20 cellular contexts compared by ENCODE assay signal in genomic region chr20:14049111-14049510, GRCh38. TPM values are rescaled to one million over a fixed set of nuclear protein-coding genes. Genes with fewer than 3 reads are reported as not detected.
DNase-seq lines count a peak whose midpoint lies in the region; ATAC-seq, FAIRE-seq and TF ChIP-seq lines count a peak whose summit lies in the region.
"Had no signal": no experiment of that assay in that cellular context is flagged by ENCODE, and none has a peak within 500 bp of the region (broad histone marks: within the 10 kb centered on the region; RNA-seq: fewer than 3 reads in every experiment).

No MANE protein-coding gene starts in this region.

- no peak for TF ChIP-seq RAD21 in GM12878 (IDR thresholded peaks at IDR 0.05; ENCODE audit: insufficient read depth, low read depth, low read length)

- no peak overlapping the region for H2AFZ ChIP-seq in GM12878 (ENCODE audit: control insufficient read depth, low read depth, low read length)

- no peak for TF ChIP-seq CTCF in GM12878 (IDR thresholded peaks at IDR 0.05 in 2 of 3, conservative IDR thresholded peaks at IDR 0.05 in 1 of 3; ENCODE audit: control insufficient read depth in 2 of 3, extremely low read depth in 1 of 3, insufficient read depth in 1 of 3, low read depth in 3 of 3, low read length in 3 of 3)
- no peak for TF ChIP-seq CTCF in WTC11 (IDR thresholded peaks at IDR 0.05)
- TF ChIP-seq CTCF in suprapubic skin (IDR thresholded peaks at IDR 0.05) = no peak
- TF ChIP-seq CTCF in CD4-positive, alpha-beta T cell (IDR thresholded peaks at IDR 0.05) = no peak

- TF ChIP-seq EP300 in GM12878 (IDR thresholded peaks at IDR 0.05; ENCODE audit: borderline replicate concordance in 1 of 2, control insufficient read depth in 1 of 2, low read depth in 2 of 2, low read length in 2 of 2) (no peak), suprapubic skin (IDR thresholded peaks at IDR 0.05) (no peak)

- POLR2A ChIA-PET in GM12878 (lab: Charles Lee) = interaction anchor here (0.6 kb wide), 1 partner anchor 74 kb away, joined by 3 read pairs; no protein-coding TSS in a partner anchor
- POLR2A ChIA-PET in WTC11 (lab: Charles Lee) = interaction anchor here (0.7 kb wide), 1 partner anchor 201 kb away, joined by 7 read pairs; no protein-coding TSS in a partner anchor
- POLR2A ChIA-PET in CD4-positive, alpha-beta T cell (lab: Charles Lee) = no interaction called here

- peaks cover 1% of the 10 kb centered on the region for H3K9me3 Mint-ChIP-seq in WTC11
- H3K9me3 Mint-ChIP-seq in CD4-positive, alpha-beta T cell = no peaks in the 10 kb centered on the region
- H3K9me3 Mint-ChIP-seq: activated CD4-positive, alpha-beta memory T cell treated with anti-CD3 and anti-CD28 coated beads, Interleukin-2, amount 10 ng/mL, durations not matched to agents 7 days and 5 days had no signal

- H3K79me2 ChIP-seq in GM12878 (ENCODE audit: control insufficient read depth, insufficient read depth, low read length) = no peaks in the 10 kb centered on the region

- H3K4me3 Mint-ChIP-seq in WTC11 = no peak overlapping the region
- H3K4me3 Mint-ChIP-seq in CD4-positive, alpha-beta T cell = no peak overlapping the region
- H3K4me3 Mint-ChIP-seq: activated CD4-positive, alpha-beta memory T cell treated with anti-CD3 and anti-CD28 coated beads, Interleukin-2, amount 10 ng/mL, durations not matched to agents 7 days and 5 days; CD4-positive, CD25-positive, alpha-beta regulatory T cell had no signal

- DNase-seq in GM12878 (ENCODE audit: low read depth, low spot score) (no peak), WTC11 (ENCODE audit: low spot score) (no peak), suprapubic skin (ENCODE audit: low spot score in 2 of 2) (no peak)
- no peak for DNase-seq in activated T-cell treated with anti-CD3 and anti-CD28 coated beads, Interleukin-2, amount 50 U/mL, for 1 hour
- no peak for DNase-seq in CD4-positive, alpha-beta T cell
- DNase-seq: activated CD4-positive, alpha-beta memory T cell treated with anti-CD3 and anti-CD28 coated beads, Interleukin-2, amount 10 ng/mL, durations not matched to agents 7 days and 5 days; activated naive CD4-positive, alpha-beta T cell; CD4-positive, CD25-positive, alpha-beta regulatory T cell; foreskin fibroblast; KG1; midbrain; NCI-H1694; NCI-H524 treated with DMSO at 0.1 percent for 48 hours; spleen; T-helper 9 cell had no signal

- peak; percentile 66 for FAIRE-seq in GM12878 (lab: Jason Lieb, UNC)

- H3K9me3 ChIP-seq in GM12878 (replicated peaks; ENCODE audit: control insufficient read depth, insufficient read depth, low read length) (no peaks in the 10 kb centered on the region), suprapubic skin (no peaks in the 10 kb centered on the region)
- H3K9me3 ChIP-seq in CD4-positive, alpha-beta T cell (ENCODE audit: control insufficient read depth, low read length) = no peaks in the 10 kb centered on the region
- H3K9me3 ChIP-seq: spleen, thoracic aorta had no signal

- RAD21 ChIA-PET in GM12878 (lab: Charles Lee; ENCODE audit: unreplicated experiment) = no interaction called here

- H3K27ac Mint-ChIP-seq in WTC11 = no peak overlapping the region
- no peak overlapping the region for H3K27ac Mint-ChIP-seq in CD4-positive, alpha-beta T cell
- H3K27ac Mint-ChIP-seq: activated CD4-positive, alpha-beta memory T cell treated with anti-CD3 and anti-CD28 coated beads, Interleukin-2, amount 10 ng/mL, durations not matched to agents 7 days and 5 days; CD4-positive, CD25-positive, alpha-beta regulatory T cell had no signal

- H3K27me3 ChIP-seq in GM12878 (replicated peaks in 1 of 2; ENCODE audit: control insufficient read depth in 2 of 2, insufficient read depth in 2 of 2, low read length in 1 of 2) (no peaks in the 10 kb centered on the region), suprapubic skin (no peaks in the 10 kb centered on the region)
- H3K27me3 ChIP-seq in CD4-positive, alpha-beta T cell (ENCODE audit: control insufficient read depth, insufficient read depth, low read length) = no peaks in the 10 kb centered on the region
- H3K27me3 ChIP-seq: spleen had no signal

- H3K9ac ChIP-seq in GM12878 (ENCODE audit: control insufficient read depth, insufficient read depth, low read length) = no peak overlapping the region

- 70% methylated on average over 4 of the region's 4 CpGs for WGBS in GM12878 (ENCODE audit: insufficient coverage, insufficient replicate concordance, low lambda C conversion rate, missing lambda C conversion rate)
- WGBS in suprapubic skin = 79% methylated on average over 4 of the region's 4 CpGs

- intact Hi-C loops in GM12878 (cut with micrococcal nuclease; ENCODE audit: unreplicated experiment) = no loop called here
- intact Hi-C loops in CD4-positive, alpha-beta T cell (cut with DNase I, micrococcal nuclease) = no loop called here

- TF ChIP-seq POLR2A in GM12878 (IDR thresholded peaks at IDR 0.05; ENCODE audit: low read depth, low read length) = no peak
- no peak for TF ChIP-seq POLR2A in suprapubic skin (IDR thresholded peaks at IDR 0.05)

- CTCF ChIA-PET in GM12878 (lab: Yijun Ruan, JAX) (interaction anchor here (0.6 to 1.4 kb wide), 2 partner anchors 229 to 230 kb away, joined by 4 to 6 read pairs; no protein-coding TSS in a partner anchor), WTC11 (lab: Charles Lee) (no interaction called here)
- CTCF ChIA-PET in CD4-positive, alpha-beta T cell (lab: Charles Lee) = no interaction called here

- H3K4me1 ChIP-seq in GM12878 (ENCODE audit: control insufficient read depth, insufficient read depth, low read length) = no peaks in the 10 kb centered on the region
- no peaks in the 10 kb centered on the region for H3K4me1 ChIP-seq in suprapubic skin
- H3K4me1 ChIP-seq: spleen had no signal

- SMC1A ChIA-PET in GM12878 (lab: Charles Lee; ENCODE audit: uncharacterized antibody, unreplicated experiment) = interaction anchor here (0.8 kb wide), 1 partner anchor 229 kb away, joined by 5 read pairs; no protein-coding TSS in a partner anchor

- no peak overlapping the region for H3K4me2 ChIP-seq in GM12878 (ENCODE audit: control insufficient read depth, insufficient read depth)

- H3K36me3 Mint-ChIP-seq in WTC11 = peaks cover 1% of the 10 kb centered on the region
- no peaks in the 10 kb centered on the region for H3K36me3 Mint-ChIP-seq in CD4-positive, alpha-beta T cell (ENCODE audit: low read depth)
- H3K36me3 Mint-ChIP-seq: CD4-positive, CD25-positive, alpha-beta regulatory T cell had no signal

- no peaks in the 10 kb centered on the region for H3K36me3 ChIP-seq in GM12878 (ENCODE audit: control insufficient read depth in 2 of 2, insufficient read depth in 2 of 2, low read length in 1 of 2)
- no peaks in the 10 kb centered on the region for H3K36me3 ChIP-seq in suprapubic skin
- H3K36me3 ChIP-seq: spleen, thoracic aorta had no signal

- no TSS peak for BruUV-seq in GM12878 (replicated peaks; lab: Mats Ljungman, UMichigan)

- ATAC-seq in GM18909 (IDR thresholded peaks at IDR 0.05; ENCODE audit: poor library complexity, unreplicated experiment) = peak; percentile 74
- ATAC-seq in GM21717 (IDR thresholded peaks at IDR 0.05; ENCODE audit: unreplicated experiment) = peak; percentile 91
- peak; percentile 71 for ATAC-seq in HG03097 (IDR thresholded peaks at IDR 0.05; ENCODE audit: low FRiP score, unreplicated experiment)
- peak; percentile 85 for ATAC-seq in GM12878
- no peak for ATAC-seq in WTC11
- ATAC-seq in CD4-positive, alpha-beta T cell (ENCODE audit: poor library complexity) = no peak

- no peaks in the 10 kb centered on the region for H4K20me1 ChIP-seq in GM12878 (ENCODE audit: control insufficient read depth, insufficient read depth)

- H3K4me1 Mint-ChIP-seq in WTC11 = peaks cover 5% of the 10 kb centered on the region
- no peaks in the 10 kb centered on the region for H3K4me1 Mint-ChIP-seq in CD4-positive, alpha-beta T cell (ENCODE audit: low read depth)
- H3K4me1 Mint-ChIP-seq: activated CD4-positive, alpha-beta memory T cell treated with anti-CD3 and anti-CD28 coated beads, Interleukin-2, amount 10 ng/mL, durations not matched to agents 7 days and 5 days; CD4-positive, CD25-positive, alpha-beta regulatory T cell had no signal

- H3K27ac ChIP-seq in GM12878 (ENCODE audit: control insufficient read depth, insufficient read depth) (no peak overlapping the region), suprapubic skin (no peak overlapping the region)
- no peak overlapping the region for H3K27ac ChIP-seq in CD4-positive, alpha-beta T cell (ENCODE audit: low read depth, low read length)
- H3K27ac ChIP-seq: spleen, thoracic aorta had no signal

- H3K4me3 ChIP-seq in GM12878 (no peak overlapping the region), suprapubic skin (no peak overlapping the region)
- H3K4me3 ChIP-seq: spleen, thoracic aorta had no signal

- in situ Hi-C loops in GM12878 (cut with MboI) = no loop called here

- H3K27me3 Mint-ChIP-seq in WTC11 (ENCODE audit: low read depth) = no peaks in the 10 kb centered on the region
- H3K27me3 Mint-ChIP-seq in CD4-positive, alpha-beta T cell = no peaks in the 10 kb centered on the region
- H3K27me3 Mint-ChIP-seq: CD4-positive, CD25-positive, alpha-beta regulatory T cell had no signal

RNA-seq across cellular contexts. Expression of gene MACROD2, which starts 53.8 kb away (rescaled TPM):
- 0.65 and 1.4 TPM in 2 replicates for total RNA-seq in GM12878 (2013; cell fraction: nucleolus; rRNA removed)
- total RNA-seq in GM12878 (2014; rRNA removed) = 1.0 and 1.1 TPM in 2 replicates
- 3.5 and 3.8 TPM in 2 replicates for total RNA-seq in GM12878 (2014; rRNA removed; fragmentation: Illumina TruSeq; extraction: Trizol)
- total RNA-seq in GM12878 (2021) = 2.9 TPM in 2 replicates
- 3.7 TPM for polyA plus RNA-seq in GM12878 (2011; ENCODE audit: low read depth)
- polyA plus RNA-seq in GM12878 (2011; rRNA removed) = 21.5 and 43.1 TPM in 2 replicates
- polyA plus RNA-seq in GM12878 (2011; cell fraction: cytosol; rRNA removed) = 7.2 and 8.8 TPM in 2 replicates
- polyA plus RNA-seq in GM12878 (2011; cell fraction: nucleus; rRNA removed) = 4.3 and 6.3 TPM in 2 replicates
- polyA plus RNA-seq in GM12878 (2012) = 6.2 and 8.6 TPM in 2 replicates
- 4.3 and 5.1 TPM in 2 replicates for polyA plus RNA-seq in GM12878 (2014; fragmentation: Illumina TruSeq; extraction: Trizol)
- 1 to 10 TPM; 1.4 to 1.8 TPM for polyA plus RNA-seq in GM12878 (2014; fragmentation: Nextera tagmentation; extraction: Ambion mirVana)
- 2.2 and 2.3 TPM in 2 replicates for polyA plus RNA-seq in GM12878 (2014; rRNA removed)
- 1 to 10 TPM; 1.7 to 2.2 TPM for polyA plus RNA-seq in GM12878 (2016; fragmentation: Nextera tagmentation; extraction: Ambion mirVana)
- polyA minus RNA-seq in GM12878 (2011; rRNA and poly(A)+ RNA removed) = 10.5 and 11.0 TPM in 2 replicates
- polyA minus RNA-seq in GM12878 (2011; cell fraction: cytosol; rRNA and poly(A)+ RNA removed) = 5.0 and 6.7 TPM in 2 replicates
- 4.4 and 7.5 TPM in 2 replicates for polyA minus RNA-seq in GM12878 (2011; cell fraction: nucleus; rRNA and poly(A)+ RNA removed)
- 3.0 to 4.1 TPM (median 3.5 TPM) in 3 replicates for total RNA-seq in WTC11 (2021)
- 10 to 100 TPM; 12.6 to 60.3 (median 18.9) TPM for total RNA-seq in suprapubic skin
- not detected for total RNA-seq in CD4-positive, alpha-beta T cell
- total RNA-seq: activated CD4-positive, alpha-beta memory T cell treated with anti-CD3 and anti-CD28 coated beads, Interleukin-2, amount 10 ng/mL, durations not matched to agents 7 days and 5 days; CD4-positive, CD25-positive, alpha-beta regulatory T cell had no signal

RNA-seq across cellular contexts. Expression of gene SEL1L2, which starts 58.7 kb away (rescaled TPM):
- total RNA-seq in GM12878 (2013; cell fraction: nucleolus; rRNA removed) = not detected in 2 replicates
- total RNA-seq in GM12878 (2014; rRNA removed) (not detected in 2 replicates), GM12878 (2014; rRNA removed; fragmentation: Illumina TruSeq; extraction: Trizol) (not detected in 2 replicates), GM12878 (2021) (not detected in 2 replicates), WTC11 (2021) (0.37 TPM in 1 of 3 replicates, not detected in the others), suprapubic skin (not detected)
- polyA plus RNA-seq in GM12878 (2011; ENCODE audit: low read depth) = not detected
- polyA plus RNA-seq in GM12878 (2011; rRNA removed) (not detected in 2 replicates), GM12878 (2014; fragmentation: Illumina TruSeq; extraction: Trizol) (not detected in 2 replicates), GM12878 (2014; fragmentation: Nextera tagmentation; extraction: Ambion mirVana) (not detected), GM12878 (2014; rRNA removed) (not detected in 2 replicates), GM12878 (2016; fragmentation: Nextera tagmentation; extraction: Ambion mirVana) (not detected)
- not detected in 2 replicates for polyA plus RNA-seq in GM12878 (2011; cell fraction: cytosol; rRNA removed)
- not detected in 2 replicates for polyA plus RNA-seq in GM12878 (2011; cell fraction: nucleus; rRNA removed)
- not detected in 2 replicates for polyA plus RNA-seq in GM12878 (2012)
- polyA minus RNA-seq in GM12878 (2011; rRNA and poly(A)+ RNA removed) = not detected in 2 replicates
- not detected in 2 replicates for polyA minus RNA-seq in GM12878 (2011; cell fraction: cytosol; rRNA and poly(A)+ RNA removed)
- polyA minus RNA-seq in GM12878 (2011; cell fraction: nucleus; rRNA and poly(A)+ RNA removed) = not detected in 2 replicates
- not detected for total RNA-seq in CD4-positive, alpha-beta T cell
- total RNA-seq: activated CD4-positive, alpha-beta memory T cell treated with anti-CD3 and anti-CD28 coated beads, Interleukin-2, amount 10 ng/mL, durations not matched to agents 7 days and 5 days; CD4-positive, CD25-positive, alpha-beta regulatory T cell; osteoblast; spleen; thoracic aorta had no signal
- polyA plus RNA-seq: CD4-positive, CD25-positive, alpha-beta regulatory T cell had no signal

Comparison
In these comparisons a context has a peak if more than half of its experiments do, and no peak if none do; other contexts are left out.
1. ATAC-seq: peak in GM18909 (single experiment), GM21717 (single experiment), HG03097 (single experiment) and GM12878 (single experiment); none in WTC11 (single experiment) and CD4-positive, alpha-beta T cell (single experiment).